In the genomic region with DNA sequence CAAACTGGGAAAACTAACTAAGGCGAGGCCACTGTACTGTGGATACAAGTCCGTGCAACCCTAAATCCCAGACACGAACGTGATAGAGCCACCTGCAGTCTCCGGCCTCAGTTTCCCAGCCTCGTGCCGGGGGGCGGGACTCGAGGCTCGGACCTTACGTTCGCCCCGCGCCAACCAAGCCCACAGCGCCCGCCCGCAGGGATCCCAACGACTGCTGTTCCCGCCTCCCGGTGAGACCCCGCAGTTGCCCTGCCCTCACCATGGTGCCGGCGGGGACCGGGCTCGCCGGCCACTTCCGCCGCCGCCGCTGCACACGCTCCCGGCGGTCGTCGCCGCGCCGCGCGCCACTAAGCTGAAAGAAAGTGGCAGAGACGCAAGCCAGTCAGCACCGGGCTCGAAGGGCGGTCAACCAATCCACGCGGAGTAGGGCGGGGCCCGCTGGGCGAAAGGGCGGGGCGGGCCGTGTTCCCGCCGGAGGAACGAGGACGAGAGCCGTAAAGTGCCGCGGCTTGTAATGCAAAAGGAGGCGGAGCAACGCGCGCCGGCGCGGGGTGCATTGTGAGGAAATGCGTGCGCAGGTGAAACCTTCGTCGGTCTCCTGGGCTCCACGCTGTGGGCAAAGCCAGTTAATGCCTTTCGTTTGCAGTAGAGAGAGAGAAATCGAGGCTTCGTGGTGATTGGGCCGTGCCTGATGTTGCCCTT, we compare ENCODE assay signal across 8 cellular contexts. TPM values are rescaled to one million over a fixed set of nuclear protein-coding genes. Genes with fewer than 3 reads are reported as not detected.
DNase-seq lines count a peak whose midpoint lies in the region; ATAC-seq and TF ChIP-seq lines count a peak whose summit lies in the region.

A gene (minus strand): TSS at position 318 of the 702 bp plus-strand sequence. CDS start 56 bp downstream, at position 262.

- peaks cover 21% of the 10 kb centered on the region for H3K36me3 Mint-ChIP-seq in WTC11

- CTCF ChIA-PET in WTC11 (lab: Charles Lee), result interaction anchor here (0.6 to 12.7 kb wide), 27 partner anchors 15 to 894 kb away, joined by 3 to 240 read pairs (median 4); a partner anchor contains a TSS

- H3K4me3 ChIP-seq in cardiac fibroblast (replicated peaks in 1 of 2; ENCODE audit: low read depth in 2 of 2, low read length in 2 of 2), result peak within 1 kb of the TSS; percentile 83 to 91

- peak within 1 kb of the TSS; percentile 86 for H3K4me3 Mint-ChIP-seq in WTC11

- TF ChIP-seq CTCF in AG09319 (IDR thresholded peaks at IDR 0.05; ENCODE audit: low read depth, low read length) (peak; percentile 16), WTC11 (IDR thresholded peaks at IDR 0.05) (no peak), cardiac fibroblast (IDR thresholded peaks at IDR 0.05; ENCODE audit: low read depth, low read length) (no peak)

- H3K27ac Mint-ChIP-seq in WTC11, result peak within 1 kb of the TSS; percentile 100

- H3K9me3 Mint-ChIP-seq in WTC11, result no peaks in the 10 kb centered on the region

- in situ Hi-C loops in GM18951 (cut with MboI; ENCODE audit: low sequenced_read_pairs, unreplicated experiment), result no loop called here

- no peaks in the 10 kb centered on the region; the same call in 1 of the 2 replicates for H3K27me3 Mint-ChIP-seq in WTC11 (ENCODE audit: low read depth)

- DNase-seq in AG09319 (ENCODE audit: extremely low read depth, low read depth) (peak; percentile 85), NCI-H226 (peak; percentile 95), WTC11 (ENCODE audit: low spot score) (peak; percentile 100), cardiac fibroblast (ENCODE audit: low read depth in 2 of 2) (peak; percentile 97), iPS-NIHi7 (ENCODE audit: extremely low spot score) (peak; percentile 99), smooth muscle cell of the brain vasculature (ENCODE audit: low read depth, low spot score) (peak; percentile 91)

- H3K4me1 Mint-ChIP-seq in WTC11, result peaks cover 42% of the 10 kb centered on the region

- peak; percentile 90 for TF ChIP-seq POLR2A in GM18951 (IDR thresholded peaks at IDR 0.05; ENCODE audit: extremely low read depth, insufficient read depth, insufficient read length)

- ATAC-seq in HG03196 (IDR thresholded peaks at IDR 0.05; ENCODE audit: unreplicated experiment) (peak; percentile 88), WTC11 (peak; percentile 93)

- POLR2A ChIA-PET in WTC11 (lab: Charles Lee), result interaction anchor here (0.6 to 2.2 kb wide), 9 partner anchors 12 to 573 kb away, joined by 3 to 74 read pairs (median 3); a partner anchor contains a TSS

TF ChIP-seq in WTC11, 78 proteins besides CTCF, POLR2A, EP300 and RAD21 (continues in another document):
- TF ChIP-seq NFATC4 (CRISPR knock-in tag; IDR thresholded peaks at IDR 0.05) (no peak), SP1 (CRISPR knock-in tag; conservative IDR thresholded peaks at IDR 0.05) (peak; percentile 98), GRHL2 (CRISPR knock-in tag; IDR thresholded peaks at IDR 0.05; ENCODE audit: insufficient replicate concordance, severe bottlenecking) (no peak), NFYB (CRISPR knock-in tag; conservative IDR thresholded peaks at IDR 0.05; ENCODE audit: low read depth) (peak; percentile 92), GABPB1 (CRISPR knock-in tag; IDR thresholded peaks at IDR 0.05) (0 out of 2 replicates have a peak, but pooled peaks have one; percentile 47), ZNF138 (CRISPR knock-in tag; conservative IDR thresholded peaks at IDR 0.05) (no peak), FOXP1 (CRISPR knock-in tag; IDR thresholded peaks at IDR 0.05; ENCODE audit: borderline replicate concordance) (peak; percentile 93), ZNF423 (CRISPR knock-in tag; IDR thresholded peaks at IDR 0.05) (peak; percentile 28; the same call in 1 of the 2 replicates), ETV6 (CRISPR knock-in tag; IDR thresholded peaks at IDR 0.05) (peak; percentile 88; the same call in 1 of the 2 replicates), MYBL2 (CRISPR knock-in tag; IDR thresholded peaks at IDR 0.05) (peak; percentile 66; the same call in 1 of the 2 replicates), TCF7 (CRISPR knock-in tag; IDR thresholded peaks at IDR 0.05; ENCODE audit: low read depth) (peak; percentile 54; the same call in 1 of the 2 replicates), IRF2 (CRISPR knock-in tag; IDR thresholded peaks at IDR 0.05; ENCODE audit: borderline replicate concordance, low read depth) (no peak), SMAD3 (CRISPR knock-in tag; IDR thresholded peaks at IDR 0.05; ENCODE audit: borderline replicate concordance) (0 out of 2 replicates have a peak, but pooled peaks have one; percentile 66)
- TF ChIP-seq, protein P1, sequence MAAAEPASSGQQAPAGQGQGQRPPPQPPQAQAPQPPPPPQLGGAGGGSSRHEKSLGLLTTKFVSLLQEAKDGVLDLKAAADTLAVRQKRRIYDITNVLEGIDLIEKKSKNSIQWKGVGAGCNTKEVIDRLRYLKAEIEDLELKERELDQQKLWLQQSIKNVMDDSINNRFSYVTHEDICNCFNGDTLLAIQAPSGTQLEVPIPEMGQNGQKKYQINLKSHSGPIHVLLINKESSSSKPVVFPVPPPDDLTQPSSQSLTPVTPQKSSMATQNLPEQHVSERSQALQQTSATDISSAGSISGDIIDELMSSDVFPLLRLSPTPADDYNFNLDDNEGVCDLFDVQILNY (CRISPR knock-in tag; IDR thresholded peaks at IDR 0.05), result peak; percentile 98
- TF ChIP-seq, protein P2, sequence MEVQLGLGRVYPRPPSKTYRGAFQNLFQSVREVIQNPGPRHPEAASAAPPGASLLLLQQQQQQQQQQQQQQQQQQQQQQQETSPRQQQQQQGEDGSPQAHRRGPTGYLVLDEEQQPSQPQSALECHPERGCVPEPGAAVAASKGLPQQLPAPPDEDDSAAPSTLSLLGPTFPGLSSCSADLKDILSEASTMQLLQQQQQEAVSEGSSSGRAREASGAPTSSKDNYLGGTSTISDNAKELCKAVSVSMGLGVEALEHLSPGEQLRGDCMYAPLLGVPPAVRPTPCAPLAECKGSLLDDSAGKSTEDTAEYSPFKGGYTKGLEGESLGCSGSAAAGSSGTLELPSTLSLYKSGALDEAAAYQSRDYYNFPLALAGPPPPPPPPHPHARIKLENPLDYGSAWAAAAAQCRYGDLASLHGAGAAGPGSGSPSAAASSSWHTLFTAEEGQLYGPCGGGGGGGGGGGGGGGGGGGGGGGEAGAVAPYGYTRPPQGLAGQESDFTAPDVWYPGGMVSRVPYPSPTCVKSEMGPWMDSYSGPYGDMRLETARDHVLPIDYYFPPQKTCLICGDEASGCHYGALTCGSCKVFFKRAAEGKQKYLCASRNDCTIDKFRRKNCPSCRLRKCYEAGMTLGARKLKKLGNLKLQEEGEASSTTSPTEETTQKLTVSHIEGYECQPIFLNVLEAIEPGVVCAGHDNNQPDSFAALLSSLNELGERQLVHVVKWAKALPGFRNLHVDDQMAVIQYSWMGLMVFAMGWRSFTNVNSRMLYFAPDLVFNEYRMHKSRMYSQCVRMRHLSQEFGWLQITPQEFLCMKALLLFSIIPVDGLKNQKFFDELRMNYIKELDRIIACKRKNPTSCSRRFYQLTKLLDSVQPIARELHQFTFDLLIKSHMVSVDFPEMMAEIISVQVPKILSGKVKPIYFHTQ (CRISPR knock-in tag; IDR thresholded peaks at IDR 0.05), result no peak
- TF ChIP-seq, protein P3, sequence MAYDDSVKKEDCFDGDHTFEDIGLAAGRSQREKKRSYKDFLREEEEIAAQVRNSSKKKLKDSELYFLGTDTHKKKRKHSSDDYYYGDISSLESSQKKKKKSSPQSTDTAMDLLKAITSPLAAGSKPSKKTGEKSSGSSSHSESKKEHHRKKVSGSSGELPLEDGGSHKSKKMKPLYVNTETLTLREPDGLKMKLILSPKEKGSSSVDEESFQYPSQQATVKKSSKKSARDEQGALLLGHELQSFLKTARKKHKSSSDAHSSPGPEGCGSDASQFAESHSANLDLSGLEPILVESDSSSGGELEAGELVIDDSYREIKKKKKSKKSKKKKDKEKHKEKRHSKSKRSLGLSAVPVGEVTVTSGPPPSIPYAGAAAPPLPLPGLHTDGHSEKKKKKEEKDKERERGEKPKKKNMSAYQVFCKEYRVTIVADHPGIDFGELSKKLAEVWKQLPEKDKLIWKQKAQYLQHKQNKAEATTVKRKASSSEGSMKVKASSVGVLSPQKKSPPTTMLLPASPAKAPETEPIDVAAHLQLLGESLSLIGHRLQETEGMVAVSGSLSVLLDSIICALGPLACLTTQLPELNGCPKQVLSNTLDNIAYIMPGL (CRISPR knock-in tag; IDR thresholded peaks at IDR 0.05), result peak; percentile 80
- TF ChIP-seq, protein P4, sequence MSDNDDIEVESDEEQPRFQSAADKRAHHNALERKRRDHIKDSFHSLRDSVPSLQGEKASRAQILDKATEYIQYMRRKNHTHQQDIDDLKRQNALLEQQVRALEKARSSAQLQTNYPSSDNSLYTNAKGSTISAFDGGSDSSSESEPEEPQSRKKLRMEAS (CRISPR knock-in tag; IDR thresholded peaks at IDR 0.05), result peak; percentile 83
- TF ChIP-seq, protein P5, sequence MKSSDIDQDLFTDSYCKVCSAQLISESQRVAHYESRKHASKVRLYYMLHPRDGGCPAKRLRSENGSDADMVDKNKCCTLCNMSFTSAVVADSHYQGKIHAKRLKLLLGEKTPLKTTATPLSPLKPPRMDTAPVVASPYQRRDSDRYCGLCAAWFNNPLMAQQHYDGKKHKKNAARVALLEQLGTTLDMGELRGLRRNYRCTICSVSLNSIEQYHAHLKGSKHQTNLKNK (CRISPR knock-in tag; IDR thresholded peaks at IDR 0.05), result no peak
- TF ChIP-seq, protein P6, sequence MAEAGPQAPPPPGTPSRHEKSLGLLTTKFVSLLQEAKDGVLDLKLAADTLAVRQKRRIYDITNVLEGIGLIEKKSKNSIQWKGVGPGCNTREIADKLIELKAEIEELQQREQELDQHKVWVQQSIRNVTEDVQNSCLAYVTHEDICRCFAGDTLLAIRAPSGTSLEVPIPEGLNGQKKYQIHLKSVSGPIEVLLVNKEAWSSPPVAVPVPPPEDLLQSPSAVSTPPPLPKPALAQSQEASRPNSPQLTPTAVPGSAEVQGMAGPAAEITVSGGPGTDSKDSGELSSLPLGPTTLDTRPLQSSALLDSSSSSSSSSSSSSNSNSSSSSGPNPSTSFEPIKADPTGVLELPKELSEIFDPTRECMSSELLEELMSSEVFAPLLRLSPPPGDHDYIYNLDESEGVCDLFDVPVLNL (CRISPR knock-in tag; IDR thresholded peaks at IDR 0.05; ENCODE audit: borderline replicate concordance, low read depth), result 0 out of 2 replicates have a peak, but pooled peaks have one; percentile 44

RNA-seq across cellular contexts. Expression of the gene that starts here (rescaled TPM):
- 373 to 434 TPM (median 409 TPM) in 3 replicates for total RNA-seq in WTC11 (2021)

Comparison
In these comparisons a context has a peak if more than half of its experiments do, and no peak if none do; other contexts are left out.
1. Peak in every context shown above with its lines: DNase-seq, ATAC-seq and H3K4me3 ChIP-seq.